In the genomic region with DNA sequence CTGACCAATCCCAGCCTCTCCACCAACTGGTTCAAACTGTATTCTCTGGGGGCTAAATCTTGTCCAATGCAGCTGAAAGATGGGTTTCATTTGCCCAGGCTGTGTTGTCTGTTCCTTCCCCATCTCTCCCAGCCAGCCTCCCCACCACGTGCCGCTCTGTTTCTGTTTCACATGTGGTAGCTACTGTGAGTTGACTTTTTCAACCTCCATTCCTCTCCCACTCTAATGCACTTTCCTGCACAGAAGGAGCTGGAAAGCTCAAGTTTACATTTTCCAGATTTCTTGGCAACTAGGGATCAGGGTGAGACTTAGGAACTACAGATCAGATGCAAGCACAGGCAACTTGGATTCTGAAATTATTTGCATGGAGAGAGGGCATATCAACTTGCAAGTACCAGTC, we compare ENCODE assay signal across 30 cellular contexts. TPM values are rescaled to one million over a fixed set of nuclear protein-coding genes. Genes with fewer than 3 reads are reported as not detected.
DNase-seq lines count a peak whose midpoint lies in the region; ATAC-seq, FAIRE-seq and TF ChIP-seq lines count a peak whose summit lies in the region.
"Had no signal": no experiment of that assay in that cellular context is flagged by ENCODE, and none has a peak within 500 bp of the region (broad histone marks: within the 10 kb centered on the region; RNA-seq: fewer than 3 reads in every experiment).

No MANE protein-coding gene starts in this region.

- no peak for TF ChIP-seq CTCF in RWPE2 (IDR thresholded peaks at IDR 0.05; ENCODE audit: poor library complexity, severe bottlenecking)

- H3K36me3 ChIP-seq in RWPE2 (ENCODE audit: low read depth) (no peaks in the 10 kb centered on the region), mesodermal cell (ENCODE audit: control insufficient read depth, insufficient read depth, low read length) (no peaks in the 10 kb centered on the region)
- H3K36me3 ChIP-seq: left ventricle myocardium inferior, MG63, spleen, upper lobe of right lung had no signal

- DNase-seq in RWPE2 (ENCODE audit: low spot score) (no peak), urothelium cell line (ENCODE audit: low spot score) (no peak), hepatic stellate cell (ENCODE audit: low spot score) (no peak)
- no peak for DNase-seq in stimulated activated naive CD4-positive, alpha-beta T cell treated with Interleukin-2 at 50 U/mL for 16 hours (lab: John Stamatoyannopoulos, UW)
- DNase-seq: activated CD4-positive, alpha-beta T cell treated with anti-CD3 and anti-CD28 coated beads, Interleukin-2, amount 50 U/mL, for 1 hour; activated naive CD4-positive, alpha-beta T cell treated with anti-CD3 and anti-CD28 coated beads for 36 hours; DND-41; effector memory CD8-positive, alpha-beta T cell; H9; left ventricle myocardium inferior; MG63; midbrain; NCI-H1417 treated with DMSO at 0.1 percent for 48 hours; NCI-H2081 treated with DMSO at 0.1 percent for 48 hours; OCI-M1; SHP77 treated with DMSO at 0.1 percent for 48 hours; spleen; stimulated activated CD4-positive, alpha-beta T cell treated with anti-CD3 and anti-CD28 coated beads, Interleukin-2, amount 100 ng/mL, for 48 hours; upper lobe of right lung had no signal

- H3K4me1 ChIP-seq in RWPE2 (ENCODE audit: insufficient read depth, poor library complexity, severe bottlenecking) (peaks cover 27% of the 10 kb centered on the region), mesodermal cell (ENCODE audit: control insufficient read depth, insufficient read depth, low read length, poor library complexity, severe bottlenecking) (peaks cover 9% of the 10 kb centered on the region)
- H3K4me1 ChIP-seq: left ventricle myocardium inferior, spleen, upper lobe of right lung had no signal

- no peaks in the 10 kb centered on the region for H3K27me3 ChIP-seq in RWPE2 (ENCODE audit: insufficient read depth, poor library complexity, severe bottlenecking)
- H3K27me3 ChIP-seq: MG63, spleen had no signal

- WGBS in mesodermal cell (ENCODE audit: insufficient coverage in 2 of 2), 2 experiments: no CpG with 5 or more reads among the region's 2 CpGs

- no peaks in the 10 kb centered on the region for H3K9me3 ChIP-seq in RWPE2 (ENCODE audit: severe bottlenecking)
- no peaks in the 10 kb centered on the region for H3K9me3 ChIP-seq in mesodermal cell (ENCODE audit: control insufficient read depth, low read length)
- H3K9me3 ChIP-seq: left ventricle myocardium inferior, MG63, spleen, upper lobe of right lung had no signal

- H3K4me3 ChIP-seq in RWPE2 (ENCODE audit: severe bottlenecking) (no peak overlapping the region), mesodermal cell (ENCODE audit: extremely low read depth, insufficient read depth, low read length, poor library complexity, severe bottlenecking) (no peak overlapping the region)
- H3K4me3 ChIP-seq: coronary artery, K562, left ventricle myocardium inferior, MG63, spleen, upper lobe of right lung had no signal

- peak; percentile 84 for FAIRE-seq in endometrium (lab: Jason Lieb, UNC)
- peak; percentile 37 for FAIRE-seq in urothelium cell line (lab: Jason Lieb, UNC)
- FAIRE-seq: bronchial epithelial cell, GM18507, K562 had no signal

- ATAC-seq in RWPE2 (ENCODE audit: low read depth) (no peak; the same call in 1 of the 3 replicates), HG02870 (IDR thresholded peaks at IDR 0.05; ENCODE audit: unreplicated experiment) (no peak)
- ATAC-seq: effector memory CD8-positive, alpha-beta T cell; esophagus mucosa; K562; natural killer cell treated with Interleukin-12 subunit alpha and Interleukin-12 subunit beta and Interleukin-15 and Interleukin-18, amount 100 ng/mL, for 72 hours; WTC11 had no signal

- H3K27ac ChIP-seq in RWPE2 (ENCODE audit: poor library complexity, severe bottlenecking) (peak overlapping the region; percentile 60), mesodermal cell (ENCODE audit: low read depth, low read length, severe bottlenecking) (peak overlapping the region; percentile 29)
- H3K27ac ChIP-seq: coronary artery, left ventricle myocardium inferior, spleen, upper lobe of right lung had no signal

RNA-seq across cellular contexts. Expression of a gene that starts 19.0 kb away (rescaled TPM):
- 1.2 TPM for polyA plus RNA-seq in mesodermal cell (2013, experiment 1 of 2)
- polyA plus RNA-seq in mesodermal cell (2013, experiment 2 of 2): 0.96 TPM
- polyA plus RNA-seq: CD14-positive monocyte had no signal
